20 cellular contexts compared by ENCODE assay signal in the genomic region with DNA sequence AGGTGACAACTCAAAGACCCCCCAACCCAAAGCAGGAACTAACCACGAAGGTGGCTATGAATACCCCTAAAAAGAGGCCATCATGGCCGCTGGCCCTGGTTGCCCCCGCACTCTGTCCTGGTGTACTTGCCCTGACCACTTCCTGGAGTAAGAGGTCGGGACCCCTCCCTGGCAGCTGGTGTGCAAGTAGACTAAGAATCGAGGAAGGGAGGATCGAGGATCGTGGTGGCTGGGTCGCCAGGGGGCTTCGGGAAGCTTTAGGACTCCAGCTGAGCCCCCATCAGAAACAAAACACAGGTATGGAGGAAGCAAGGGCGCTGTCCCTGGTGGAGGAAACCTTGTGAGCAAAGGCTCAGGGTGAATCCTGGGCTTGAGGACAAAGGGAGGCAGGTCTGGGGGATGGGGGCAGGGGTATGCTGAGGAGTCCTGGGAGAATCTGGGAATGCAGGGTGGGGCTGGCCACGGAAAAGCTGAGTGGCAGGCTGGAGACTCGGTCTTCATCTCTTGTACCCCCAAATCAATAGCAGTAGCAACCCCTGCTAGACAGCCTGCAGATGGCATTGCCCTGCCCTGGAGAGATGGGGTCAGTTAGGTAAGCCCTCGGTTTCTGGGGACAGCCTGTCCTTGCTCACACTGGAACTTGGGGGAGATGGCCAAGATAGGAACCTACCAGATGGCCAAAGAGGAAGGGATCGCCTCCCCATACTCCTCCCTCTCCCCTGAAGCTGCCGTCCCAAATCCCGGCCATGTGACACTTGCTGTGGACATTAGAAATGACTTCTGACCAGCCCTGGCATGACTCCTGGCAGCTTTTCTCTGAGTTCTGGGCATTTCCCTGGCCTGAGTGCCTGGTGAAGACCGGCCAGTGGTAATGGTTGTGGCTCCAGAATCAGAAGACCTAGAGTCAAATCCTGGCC. TPM values are rescaled to one million over a fixed set of nuclear protein-coding genes. Genes with fewer than 3 reads are reported as not detected.
"Had no signal": no experiment of that assay in that cellular context is flagged by ENCODE, and none has a peak within 500 bp of the region (broad histone marks: within the 10 kb centered on the region; RNA-seq: fewer than 3 reads in every experiment).

No MANE protein-coding gene starts in this region.

- H3K27ac Mint-ChIP-seq: activated CD4-positive, alpha-beta memory T cell treated with anti-CD3 and anti-CD28 coated beads, Interleukin-2, amount 10 ng/mL, durations not matched to agents 7 days and 5 days; activated naive CD4-positive, alpha-beta T cell treated with anti-CD3 and anti-CD28 coated beads, Interleukin-2, amount 50 U/mL, for 72 hours; activated T-cell treated with anti-CD3 and anti-CD28 coated beads, Interleukin-2, amount 50 U/mL, for 24 hours; naive B cell; stimulated activated naive B cell treated with anti-CD40 and anti-IgM and Interleukin-4, amounts not matched to agents 10 μg/mL and 1 μg/mL and 100 μg/mL, for 72 hours; T-cell had no signal

- H3K9me3 Mint-ChIP-seq: activated CD4-positive, alpha-beta memory T cell treated with anti-CD3 and anti-CD28 coated beads, Interleukin-2, amount 10 ng/mL, durations not matched to agents 7 days and 5 days; activated naive CD4-positive, alpha-beta T cell treated with anti-CD3 and anti-CD28 coated beads, Interleukin-2, amount 50 U/mL, for 72 hours; activated T-cell treated with anti-CD3 and anti-CD28 coated beads, Interleukin-2, amount 50 U/mL, for 24 hours; naive B cell; stimulated activated naive B cell treated with anti-CD40 and anti-IgM and Interleukin-4, amounts not matched to agents 10 μg/mL and 1 μg/mL and 100 μg/mL, for 72 hours; T-cell had no signal

- H3K4me1 Mint-ChIP-seq: activated CD4-positive, alpha-beta memory T cell treated with anti-CD3 and anti-CD28 coated beads, Interleukin-2, amount 10 ng/mL, durations not matched to agents 7 days and 5 days; stimulated activated naive B cell treated with anti-CD40 and anti-IgM and Interleukin-4, amounts not matched to agents 10 μg/mL and 1 μg/mL and 100 μg/mL, for 72 hours; T-cell had no signal

- H3K27ac ChIP-seq: body of pancreas, colonic mucosa, foreskin keratinocyte, neutrophil, parathyroid adenoma, thyroid gland, VCaP had no signal

- H3K36me3 ChIP-seq: colonic mucosa, neutrophil, thyroid gland had no signal

- H3K36me3 Mint-ChIP-seq: activated naive CD4-positive, alpha-beta T cell treated with anti-CD3 and anti-CD28 coated beads, Interleukin-2, amount 50 U/mL, for 72 hours; naive B cell; stimulated activated naive B cell treated with anti-CD40 and anti-IgM and Interleukin-4, amounts not matched to agents 10 μg/mL and 1 μg/mL and 100 μg/mL, for 72 hours; T-cell had no signal

- H3K4me1 ChIP-seq: body of pancreas, colonic mucosa, foreskin keratinocyte, parathyroid adenoma, thyroid gland had no signal

- H3K27me3 ChIP-seq: body of pancreas, colonic mucosa, thyroid gland had no signal

- H3K9ac ChIP-seq: parathyroid adenoma had no signal

- H3K4me3 Mint-ChIP-seq: activated CD4-positive, alpha-beta memory T cell treated with anti-CD3 and anti-CD28 coated beads, Interleukin-2, amount 10 ng/mL, durations not matched to agents 7 days and 5 days; activated T-cell treated with anti-CD3 and anti-CD28 coated beads, Interleukin-2, amount 50 U/mL, for 24 hours; naive B cell; stimulated activated naive B cell treated with anti-CD40 and anti-IgM and Interleukin-4, amounts not matched to agents 10 μg/mL and 1 μg/mL and 100 μg/mL, for 72 hours; T-cell had no signal

- H3K4me3 ChIP-seq: body of pancreas, colonic mucosa, lung, thyroid gland had no signal

- DNase-seq: activated CD4-positive, alpha-beta memory T cell treated with anti-CD3 and anti-CD28 coated beads, Interleukin-2, amount 10 ng/mL, durations not matched to agents 7 days and 5 days; activated T-cell treated with anti-CD3 and anti-CD28 coated beads, Interleukin-2, amount 50 U/mL, for 24 hours; amniotic stem cell; body of pancreas; central memory CD4-positive, alpha-beta T cell; colonic mucosa; effector CD4-positive, alpha-beta T cell; foreskin keratinocyte; glutamatergic neuron; left colon; naive B cell; stimulated activated naive B cell treated with anti-CD40 and anti-IgM and Interleukin-4, amounts not matched to agents 10 μg/mL and 1 μg/mL and 100 μg/mL, for 72 hours; T-cell; thyroid gland had no signal

- H3K9me3 ChIP-seq: body of pancreas, colonic mucosa, neutrophil, thyroid gland had no signal

RNA-seq across cellular contexts. Expression of a gene that starts 45.3 kb away (rescaled TPM):
- total RNA-seq: body of pancreas, foreskin keratinocyte, renal cortical epithelial cell, thyroid gland had no signal
- polyA plus RNA-seq: foreskin keratinocyte had no signal
